ENCODE assay signal across 10 cellular contexts in the genomic region with DNA sequence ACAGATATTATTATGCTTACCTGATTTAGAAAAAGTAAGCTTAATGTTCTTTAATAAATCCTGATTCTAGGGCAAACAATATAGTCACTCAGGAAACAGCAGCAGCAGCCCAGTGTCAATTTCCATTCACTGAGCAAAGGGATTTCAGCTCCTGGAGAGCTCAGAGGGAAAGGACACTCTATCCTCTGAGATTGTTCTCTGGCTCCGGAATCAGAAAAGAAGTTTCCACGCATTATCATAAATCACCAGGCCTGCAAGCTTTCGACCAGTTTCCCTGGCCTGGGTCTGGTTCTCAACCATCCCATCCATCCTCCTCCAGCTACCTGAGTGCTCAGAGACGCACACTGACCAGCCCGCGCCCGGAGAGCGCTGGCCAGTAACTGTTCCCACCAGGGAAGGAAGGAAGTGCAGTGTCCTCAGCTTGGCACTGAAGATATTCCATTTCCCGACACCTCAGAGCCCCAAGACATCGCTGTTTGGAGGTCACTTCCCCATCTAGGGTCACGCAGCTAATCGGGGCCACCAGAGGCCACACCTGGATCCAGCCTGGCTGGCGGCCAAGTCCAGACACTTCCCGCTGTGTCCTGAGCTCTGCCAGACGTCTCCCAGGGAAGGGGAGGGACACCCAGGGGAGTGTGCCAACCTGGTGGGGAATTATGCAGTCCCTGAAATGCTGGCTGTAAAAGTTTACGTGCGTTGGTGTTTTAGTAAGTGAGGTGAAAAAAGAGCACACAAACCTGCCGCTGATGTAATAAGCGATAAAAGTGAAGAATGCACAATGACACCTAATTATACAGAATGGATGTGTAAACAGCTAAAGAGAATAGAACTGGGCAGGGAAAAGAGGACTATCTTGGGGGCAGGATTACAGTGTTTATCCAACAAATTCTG. TPM values are rescaled to one million over a fixed set of nuclear protein-coding genes. Genes with fewer than 3 reads are reported as not detected.
DNase-seq lines count a peak whose midpoint lies in the region; ATAC-seq and TF ChIP-seq lines count a peak whose summit lies in the region.
"Had no signal": no experiment of that assay in that cellular context is flagged by ENCODE, and none has a peak within 500 bp of the region (broad histone marks: within the 10 kb centered on the region; RNA-seq: fewer than 3 reads in every experiment).

No MANE protein-coding gene starts in this region.

- no peak overlapping the region for H3K9ac ChIP-seq in SK-N-MC (ENCODE audit: insufficient read length)
- H3K9ac ChIP-seq: SK-N-SH had no signal

- no peak overlapping the region for H3K4me3 Mint-ChIP-seq in CD4-positive, alpha-beta T cell

- H3K36me3 Mint-ChIP-seq in CD4-positive, alpha-beta T cell (ENCODE audit: low read depth) = peaks cover 55% of the 10 kb centered on the region

- DNase-seq in DMS53 (lab: John Stamatoyannopoulos, UW) = peak; percentile 26
- DNase-seq in DMS53 treated with DMSO at 0.1 percent for 48 hours (lab: John Stamatoyannopoulos, UW; ENCODE audit: unreplicated experiment) = no peak
- no peak for DNase-seq in SK-N-MC (ENCODE audit: low read depth, low spot score)
- DNase-seq in iPS-NIHi11 (ENCODE audit: low spot score) = peak; percentile 48
- DNase-seq in stomach = peak; percentile 60
- DNase-seq in activated CD8-positive, alpha-beta memory T cell treated with anti-CD3 and anti-CD28 coated beads for 24 hours = no peak
- no peak for DNase-seq in CD4-positive, alpha-beta T cell

- TF ChIP-seq POLR2A in stomach (IDR thresholded peaks at IDR 0.05) = no peak

- H3K4me1 Mint-ChIP-seq in CD4-positive, alpha-beta T cell (ENCODE audit: low read depth) = peaks cover 43% of the 10 kb centered on the region

- peaks cover 29% of the 10 kb centered on the region for H3K36me3 ChIP-seq in SK-N-MC (ENCODE audit: insufficient read depth, low read length)
- H3K36me3 ChIP-seq in stomach = peaks cover 6 to 44% (median 39%) of the 10 kb centered on the region in 4 donors

- no peaks in the 10 kb centered on the region for H3K9me3 ChIP-seq in SK-N-MC (ENCODE audit: low read depth, low read length)
- no peaks in the 10 kb centered on the region for H3K9me3 ChIP-seq in stomach
- no peaks in the 10 kb centered on the region for H3K9me3 ChIP-seq in CD4-positive, alpha-beta T cell (ENCODE audit: control insufficient read depth, low read length)
- H3K9me3 ChIP-seq: SK-N-SH had no signal

- CTCF ChIA-PET in CD4-positive, alpha-beta T cell (lab: Charles Lee) = no interaction called here

- H3K4me1 ChIP-seq in stomach = peaks cover 35 to 74% (median 55%) of the 10 kb centered on the region in 4 donors

- no peak for TF ChIP-seq CTCF in stomach (IDR thresholded peaks at IDR 0.05)
- TF ChIP-seq CTCF in CD4-positive, alpha-beta T cell (IDR thresholded peaks at IDR 0.05) = no peak

- WGBS in stomach, 5 donors = 33 to 52% (median 44%) methylated on average over 19 of the region's 19 CpGs

- no peaks in the 10 kb centered on the region for H3K27me3 Mint-ChIP-seq in CD4-positive, alpha-beta T cell

- H3K27ac Mint-ChIP-seq in CD4-positive, alpha-beta T cell = no peak overlapping the region

- H3K27me3 ChIP-seq in stomach = no peaks in the 10 kb centered on the region
- H3K27me3 ChIP-seq in CD4-positive, alpha-beta T cell (ENCODE audit: control insufficient read depth, insufficient read depth, low read length) = no peaks in the 10 kb centered on the region

- ATAC-seq in CD4-positive, alpha-beta T cell (ENCODE audit: poor library complexity) = no peak
- no peak for ATAC-seq in GM21576 (IDR thresholded peaks at IDR 0.05; ENCODE audit: unreplicated experiment)

- H3K27ac ChIP-seq in SK-N-MC = peak overlapping the region; percentile 57
- H3K27ac ChIP-seq in stomach = peak overlapping the region; percentile 19 to 67 (median 43)
- H3K27ac ChIP-seq in CD4-positive, alpha-beta T cell (ENCODE audit: low read depth, low read length) = no peak overlapping the region

- TF ChIP-seq EP300 in stomach (IDR thresholded peaks at IDR 0.05) = no peak

- H3K9me3 Mint-ChIP-seq in CD4-positive, alpha-beta T cell = no peaks in the 10 kb centered on the region

- no peak overlapping the region for H3K4me3 ChIP-seq in SK-N-MC
- H3K4me3 ChIP-seq in stomach = no peak overlapping the region

- intact Hi-C loops in stomach (cut with DNase I; ENCODE audit: low total_unique reads) = no loop called here
- intact Hi-C loops in CD4-positive, alpha-beta T cell (cut with DNase I, micrococcal nuclease) = no loop called here

- POLR2A ChIA-PET in CD4-positive, alpha-beta T cell (lab: Charles Lee) = no interaction called here

RNA-seq across cellular contexts. Expression of gene EPS15L1, which starts 29.1 kb away (rescaled TPM):
- total RNA-seq in stomach = 10 to 100 TPM; 17.7 to 67.7 (median 26.1) TPM
- 10 to 100 TPM; 15.6 to 20.2 (median 16.2) TPM for polyA plus RNA-seq in stomach
- 10 to 100 TPM; 24.6 to 26.5 TPM for total RNA-seq in CD4-positive, alpha-beta T cell

RNA-seq across cellular contexts. Expression of gene CALR3, which starts 53.3 kb away (rescaled TPM):
- not detected for total RNA-seq in stomach
- not detected for polyA plus RNA-seq in stomach
- not detected for total RNA-seq in CD4-positive, alpha-beta T cell
- total RNA-seq: A172 had no signal
- polyA plus RNA-seq: SK-N-SH had no signal

RNA-seq across cellular contexts. Expression of gene C19orf44, which starts 53.6 kb away (rescaled TPM):
- total RNA-seq in stomach = 10 to 100 TPM in 1 of 5 donors, 1 to 10 TPM in 3, not detected in 1; 2.6 to 40.3 (median 5.2) TPM
- 1 to 10 TPM; 2.4 to 3.9 (median 3.2) TPM for polyA plus RNA-seq in stomach
- 1 to 10 TPM in 1 of 2 experiments, under 1 TPM in 1; 0.78 to 1.0 TPM for total RNA-seq in CD4-positive, alpha-beta T cell

Comparison
In these comparisons a context has a peak if more than half of its experiments do, and no peak if none do; other contexts are left out.
1. DNase-seq: peak in DMS53 (single experiment), iPS-NIHi11 (single experiment) and stomach (single experiment); none in DMS53 treated with DMSO at 0.1 percent for 48 hours (single experiment), SK-N-MC (single experiment), activated CD8-positive, alpha-beta memory T cell treated with anti-CD3 and anti-CD28 coated beads for 24 hours (single experiment) and CD4-positive, alpha-beta T cell (0 of 10).